Comparison of ENCODE assay signal across 19 cellular contexts in genomic region chr11:9076661-9077060, GRCh38. TPM values are rescaled to one million over a fixed set of nuclear protein-coding genes. Genes with fewer than 3 reads are reported as not detected.
A peak's percentile ranks its signal among the peaks of the same experiment; 100 is the strongest.
DNase-seq lines count a peak whose midpoint lies in the region; FAIRE-seq and TF ChIP-seq lines count a peak whose summit lies in the region.
"Had no signal": no experiment of that assay in that cellular context is flagged by ENCODE, and none has a peak within 500 bp of the region (broad histone marks: within the 10 kb centered on the region; RNA-seq: fewer than 3 reads in every experiment).

No MANE protein-coding gene starts in this region.

- H3K4me1 ChIP-seq in thyroid gland, result peaks cover 0 to 2% of the 10 kb centered on the region in 2 donors

- no peaks in the 10 kb centered on the region for H3K27me3 Mint-ChIP-seq in osteocyte (ENCODE audit: unreplicated experiment)

- no peaks in the 10 kb centered on the region for H3K9me3 ChIP-seq in thyroid gland

- H3K4me3 Mint-ChIP-seq in osteocyte (ENCODE audit: unreplicated experiment), result no peak overlapping the region

- H3K36me3 Mint-ChIP-seq in osteocyte (ENCODE audit: unreplicated experiment), result no peaks in the 10 kb centered on the region

- H3K27ac ChIP-seq in thyroid gland, result no peak overlapping the region

- TF ChIP-seq CTCF in epithelial cell of esophagus (IDR thresholded peaks at IDR 0.05; ENCODE audit: insufficient read depth, low read depth, low read length, missing control alignments) (no peak), osteocyte (IDR thresholded peaks at IDR 0.05) (no peak), thyroid gland (IDR thresholded peaks at IDR 0.05) (no peak)

- WGBS in thyroid gland, 2 donors, result 78 to 80% methylated on average over 3 of the region's 3 CpGs

- peak; percentile 20 for FAIRE-seq in urothelium cell line (lab: Jason Lieb, UNC)
- FAIRE-seq: H54, RCC 7860 had no signal

- intact Hi-C loops in thyroid gland (cut with DNase I), result no loop called here

- H3K4me1 Mint-ChIP-seq in osteocyte (ENCODE audit: unreplicated experiment), result peaks cover 2% of the 10 kb centered on the region

- no peak overlapping the region for H3K27ac Mint-ChIP-seq in osteocyte (ENCODE audit: unreplicated experiment)

- no peaks in the 10 kb centered on the region for H3K9me3 Mint-ChIP-seq in osteocyte (ENCODE audit: unreplicated experiment)

- no peaks in the 10 kb centered on the region for H3K27me3 ChIP-seq in thyroid gland

- no peaks in the 10 kb centered on the region for H3K36me3 ChIP-seq in thyroid gland

- no peak for TF ChIP-seq POLR2A in thyroid gland (IDR thresholded peaks at IDR 0.05)

- H3K4me3 ChIP-seq in epithelial cell of esophagus (ENCODE audit: low read length) (no peak overlapping the region), thyroid gland (replicated peaks in 1 of 3) (no peak overlapping the region)

- DNase-seq in activated CD8-positive, alpha-beta memory T cell treated with anti-CD3 and anti-CD28 coated beads for 24 hours, result peak; percentile 40
- no peak for DNase-seq in activated CD8-positive, alpha-beta memory T cell treated with anti-CD3 and anti-CD28 coated beads, Interleukin-2, amount 50 U/mL, for 4 hours
- peak; percentile 69 for DNase-seq in epithelial cell of esophagus (ENCODE audit: low read depth)
- DNase-seq in osteocyte (ENCODE audit: extremely low spot score, unreplicated experiment), result peak; percentile 36
- DNase-seq in urothelium cell line (ENCODE audit: low spot score), result no peak
- DNase-seq in thyroid gland, result no peak
- DNase-seq in GF-D8 (lab: John Stamatoyannopoulos, UW), result no peak
- no peak for DNase-seq in activated CD4-positive, CD25-positive, alpha-beta regulatory T cell treated with anti-CD3 and anti-CD28 coated beads, Interleukin-2, amount 50 U/mL, for 72 hours
- DNase-seq: EL, KBM-7, NCI-H1105, NCI-H146, NCI-H2029 treated with DMSO at 0.1 percent for 48 hours, NCI-H2171, NCI-H524 treated with DMSO at 0.1 percent for 48 hours, NCI-H82, Right ventricle myocardium superior had no signal

RNA-seq across cellular contexts. Expression of gene SCUBE2, which starts 14.7 kb away (rescaled TPM):
- total RNA-seq in osteocyte, result 1.9 and 3.3 TPM in 2 replicates
- 1 to 10 TPM; 1.2 to 4.9 (median 3.1) TPM for total RNA-seq in thyroid gland

Comparison
In these comparisons a context has a peak if more than half of its experiments do, and no peak if none do; other contexts are left out.
1. DNase-seq: peak in activated CD8-positive, alpha-beta memory T cell treated with anti-CD3 and anti-CD28 coated beads for 24 hours (single experiment), epithelial cell of esophagus (single experiment) and osteocyte (single experiment); none in activated CD8-positive, alpha-beta memory T cell treated with anti-CD3 and anti-CD28 coated beads, Interleukin-2, amount 50 U/mL, for 4 hours (single experiment), urothelium cell line (single experiment), thyroid gland (0 of 2), GF-D8 (single experiment) and activated CD4-positive, CD25-positive, alpha-beta regulatory T cell treated with anti-CD3 and anti-CD28 coated beads, Interleukin-2, amount 50 U/mL, for 72 hours (single experiment).